Comparison of ENCODE assay signal across 16 cellular contexts in the genomic region with DNA sequence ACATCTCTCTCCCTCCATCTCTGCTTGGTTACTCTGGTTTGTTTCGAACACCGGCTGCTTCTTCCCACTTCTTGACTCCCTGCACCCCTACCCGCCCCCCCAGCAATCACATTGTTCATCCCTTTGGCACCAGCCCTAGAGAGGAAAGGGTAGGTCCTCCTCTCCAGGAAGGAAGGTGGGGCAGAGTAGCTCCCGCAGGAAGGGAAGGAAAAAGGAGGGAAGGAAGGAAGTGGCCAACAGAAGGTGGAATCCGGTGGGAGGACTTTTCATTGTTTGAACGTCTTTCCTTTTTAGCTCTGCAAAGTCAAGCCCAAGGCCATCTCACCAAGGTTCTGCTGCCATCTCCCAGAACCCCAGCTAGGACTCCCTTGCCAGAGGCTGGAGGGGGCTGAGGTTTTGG. TPM values are rescaled to one million over a fixed set of nuclear protein-coding genes. Genes with fewer than 3 reads are reported as not detected.
A peak's percentile ranks its signal among the peaks of the same experiment; 100 is the strongest.
DNase-seq lines count a peak whose midpoint lies in the region; ATAC-seq, FAIRE-seq and TF ChIP-seq lines count a peak whose summit lies in the region.
"Had no signal": no experiment of that assay in that cellular context is flagged by ENCODE, and none has a peak within 500 bp of the region (broad histone marks: within the 10 kb centered on the region; RNA-seq: fewer than 3 reads in every experiment).

No MANE protein-coding gene starts in this region.

- H3K4me1 ChIP-seq in A549 (peaks cover 89% of the 10 kb centered on the region), astrocyte (ENCODE audit: insufficient read depth, low read length) (peaks cover 29% of the 10 kb centered on the region)
- H3K4me1 ChIP-seq in naive thymus-derived CD4-positive, alpha-beta T cell (ENCODE audit: control insufficient read depth in 2 of 2, insufficient read depth in 2 of 2, low read length in 2 of 2), result peaks cover 16 to 20% of the 10 kb centered on the region in 2 donors

- POLR2A ChIA-PET in A549 (lab: Yijun Ruan, JAX), result interaction anchor here (1.4 kb wide), 1 partner anchor 18 kb away, joined by 8 read pairs; the partner anchor contains the start of gene IER5
- POLR2A ChIA-PET in naive thymus-derived CD4-positive, alpha-beta T cell (lab: Charles Lee), result interaction anchor here (1.1 to 12.8 kb wide), 7 partner anchors 10 to 73 kb away, joined by 3 to 264 read pairs (median 7); partner anchors contain the start of genes IER5 and MR1

- H3K4me3 Mint-ChIP-seq in Calu3 (ENCODE audit: low read depth, unreplicated experiment), result peak overlapping the region; percentile 75
- no peak overlapping the region for H3K4me3 Mint-ChIP-seq in astrocyte (ENCODE audit: unreplicated experiment)
- peak overlapping the region in 9 of 10 donors; percentile 82 to 96 (median 91) for H3K4me3 Mint-ChIP-seq in naive thymus-derived CD4-positive, alpha-beta T cell

- TF ChIP-seq EP300 in A549 (IDR thresholded peaks at IDR 0.05), result no peak

- FAIRE-seq in A549 (lab: Jason Lieb, UNC) (no peak), astrocyte (lab: Jason Lieb, UNC) (no peak)

- H3K27ac ChIP-seq in A549 (peak overlapping the region; percentile 85 to 98; a peak in 5 of 6 replicates), astrocyte (ENCODE audit: low read depth, low read length) (no peak overlapping the region)
- no peak overlapping the region for H3K27ac ChIP-seq in naive thymus-derived CD4-positive, alpha-beta T cell (ENCODE audit: low read depth, low read length)

- no peaks in the 10 kb centered on the region for H4K20me1 ChIP-seq in astrocyte (ENCODE audit: insufficient read depth, low read length)

- intact Hi-C loops in Calu3 (cut with micrococcal nuclease; ENCODE audit: unreplicated experiment), result no loop called here
- intact Hi-C loops in naive thymus-derived CD4-positive, alpha-beta T cell (cut with micrococcal nuclease), result loop anchor here (5.0 to 10.0 kb wide), 4 partner anchors 954 to 1498 kb away; partner anchors contain the start of genes CEP350 (in 1 of the 2), QSOX1 (in 1 of the 2), RGS16 (in 1 of the 2) and TOR1AIP1 (in 1 of the 2)

- H3K36me3 Mint-ChIP-seq in Calu3 (ENCODE audit: insufficient read depth, unreplicated experiment) (peaks cover 21% of the 10 kb centered on the region), astrocyte (ENCODE audit: low read depth, unreplicated experiment) (no peaks in the 10 kb centered on the region)
- no peaks in the 10 kb centered on the region for H3K36me3 Mint-ChIP-seq in naive thymus-derived CD4-positive, alpha-beta T cell

- H3K4me1 Mint-ChIP-seq in Calu3 (ENCODE audit: low read depth, unreplicated experiment) (peaks cover 48% of the 10 kb centered on the region), astrocyte (ENCODE audit: low read depth, unreplicated experiment) (peaks cover 35% of the 10 kb centered on the region)
- peaks cover 17 to 65% (median 50%) of the 10 kb centered on the region in 7 donors for H3K4me1 Mint-ChIP-seq in naive thymus-derived CD4-positive, alpha-beta T cell

- DNase-seq in A549 (ENCODE audit: low read depth in 1 of 2, low spot score in 1 of 2) (no peak), Calu3 (no peak), astrocyte (ENCODE audit: low read depth) (no peak), NCI-H526 (lab: John Stamatoyannopoulos, UW) (no peak), GM19238 (ENCODE audit: insufficient read length, low spot score) (no peak)
- DNase-seq in naive thymus-derived CD4-positive, alpha-beta T cell, result no peak
- no peak for DNase-seq in stimulated activated CD4-positive, alpha-beta T cell treated with anti-CD3 and anti-CD28 coated beads, Interleukin-2, amount 100 ng/mL, for 24 hours
- DNase-seq: activated CD4-positive, alpha-beta T cell treated with anti-CD3 and anti-CD28 coated beads, Interleukin-2, amount 50 U/mL, for 48 hours; activated naive CD4-positive, alpha-beta T cell; caudate nucleus; DMS79 treated with DMSO at 0.1 percent for 48 hours; NCI-H146; RPMI8226; T-helper 9 cell had no signal

- no peaks in the 10 kb centered on the region for H3K79me2 ChIP-seq in astrocyte (ENCODE audit: insufficient read depth, low read length)

- H3K4me2 ChIP-seq in A549 (peak overlapping the region; percentile 98; the same call in 2 of the 3 replicates), astrocyte (ENCODE audit: low read length) (no peak overlapping the region)

- H3K9me3 Mint-ChIP-seq in Calu3 (ENCODE audit: low read depth, unreplicated experiment) (no peaks in the 10 kb centered on the region), astrocyte (ENCODE audit: unreplicated experiment) (no peaks in the 10 kb centered on the region)
- peaks cover 0 to 3% (median 0%) of the 10 kb centered on the region in 11 donors for H3K9me3 Mint-ChIP-seq in naive thymus-derived CD4-positive, alpha-beta T cell

- TF ChIP-seq RAD21 in A549 (conservative IDR thresholded peaks at IDR 0.05 in 1 of 2, IDR thresholded peaks at IDR 0.05 in 1 of 2), result no peak

- TF ChIP-seq CTCF in A549 (IDR thresholded peaks at IDR 0.05) (no peak), Calu3 (IDR thresholded peaks at IDR 0.05; ENCODE audit: unreplicated experiment) (no peak), astrocyte (IDR thresholded peaks at IDR 0.05; ENCODE audit: insufficient read depth, low read depth, low read length) (no peak)

- H3K4me3 ChIP-seq in A549 (no peak overlapping the region), astrocyte (ENCODE audit: insufficient read depth, low read depth, low read length) (no peak overlapping the region)
- no peak overlapping the region for H3K4me3 ChIP-seq in naive thymus-derived CD4-positive, alpha-beta T cell (ENCODE audit: low read length)

- no peak overlapping the region for H2AFZ ChIP-seq in astrocyte (ENCODE audit: low read depth, low read length)

- H3K9ac ChIP-seq in astrocyte (ENCODE audit: low read length), result no peak overlapping the region

- ATAC-seq in A549, result no peak
- no peak for ATAC-seq in naive thymus-derived CD4-positive, alpha-beta T cell
- ATAC-seq in HG03196 (IDR thresholded peaks at IDR 0.05; ENCODE audit: unreplicated experiment), result no peak
- ATAC-seq: esophagus mucosa had no signal

- H3K9me3 ChIP-seq in A549, result no peaks in the 10 kb centered on the region
- no peaks in the 10 kb centered on the region for H3K9me3 ChIP-seq in astrocyte (ENCODE audit: insufficient read depth, low read depth, low read length)
- no peaks in the 10 kb centered on the region for H3K9me3 ChIP-seq in naive thymus-derived CD4-positive, alpha-beta T cell (ENCODE audit: control insufficient read depth in 2 of 3, low read length in 3 of 3)

- TF ChIP-seq POLR2A in A549 (IDR thresholded peaks at IDR 0.05; ENCODE audit: low read length), result no peak

- WGBS in A549 (ENCODE audit: missing lambda C conversion rate), result 82% methylated on average over 6 of the region's 6 CpGs

- peak overlapping the region; percentile 81 for H3K27ac Mint-ChIP-seq in Calu3 (ENCODE audit: unreplicated experiment)
- peak overlapping the region; percentile 4 for H3K27ac Mint-ChIP-seq in astrocyte (ENCODE audit: unreplicated experiment)
- H3K27ac Mint-ChIP-seq in naive thymus-derived CD4-positive, alpha-beta T cell, result peak overlapping the region; percentile 63 to 97 (median 89)

- CTCF ChIA-PET in A549 (lab: Yijun Ruan, JAX), result interaction anchor here (1.5 to 48.3 kb wide), 6 partner anchors 8 to 85 kb away, joined by 5 to 774 read pairs (median 24); no protein-coding TSS in a partner anchor
- CTCF ChIA-PET in Calu3 (lab: Charles Lee), result interaction anchor here (0.7 to 2.7 kb wide), 2 partner anchors 29 to 35 kb away, joined by 3 to 13 read pairs; no protein-coding TSS in a partner anchor
- CTCF ChIA-PET in naive thymus-derived CD4-positive, alpha-beta T cell (lab: Charles Lee), result interaction anchor here (1.1 to 3.2 kb wide), 3 partner anchors 16 to 36 kb away, joined by 3 to 11 read pairs (median 4); no protein-coding TSS in a partner anchor

- H3K36me3 ChIP-seq in astrocyte (ENCODE audit: insufficient read depth, low read length), result no peaks in the 10 kb centered on the region
- H3K36me3 ChIP-seq in naive thymus-derived CD4-positive, alpha-beta T cell (ENCODE audit: control insufficient read depth in 2 of 3, insufficient read depth in 3 of 3, low read length in 3 of 3), result no peaks in the 10 kb centered on the region

- BruUV-seq in Calu3 (replicated peaks; lab: Mats Ljungman, UMichigan), result no TSS peak

- H3K27me3 Mint-ChIP-seq in Calu3 (ENCODE audit: unreplicated experiment) (peaks cover 19% of the 10 kb centered on the region), astrocyte (ENCODE audit: low read depth, unreplicated experiment) (peaks cover 8% of the 10 kb centered on the region)
- peaks cover 0 to 54% (median 0%) of the 10 kb centered on the region in 5 donors for H3K27me3 Mint-ChIP-seq in naive thymus-derived CD4-positive, alpha-beta T cell

- H3K27me3 ChIP-seq in astrocyte (ENCODE audit: insufficient read depth, low read length), result no peaks in the 10 kb centered on the region
- H3K27me3 ChIP-seq in naive thymus-derived CD4-positive, alpha-beta T cell (ENCODE audit: control insufficient read depth in 2 of 2, insufficient read depth in 2 of 2, low read length in 2 of 2), result no peaks in the 10 kb centered on the region

TF ChIP-seq in A549, 52 proteins besides CTCF, POLR2A, EP300 and RAD21:
- no peak for TF ChIP-seq CEBPB (IDR thresholded peaks at IDR 0.05)

RNA-seq across cellular contexts. Expression of gene IER5, which starts 18.0 kb away (rescaled TPM):
- polyA plus RNA-seq in A549 (2011; rRNA removed) (21.2 and 26.8 TPM in 2 replicates), A549 (2017; fragmentation: RNase III; extraction: RNeasy Plus Mini Kit Qiagen cat#74134 plus additional on column Dnase treatment) (40.2 to 43.4 TPM (median 40.5 TPM) in 3 replicates)
- polyA plus RNA-seq in A549 (2012; cell fraction: cytosol; rRNA removed), result 26.3 and 34.1 TPM in 2 replicates
- polyA plus RNA-seq in A549 (2012; cell fraction: nucleus; rRNA removed), result 60.6 and 73.2 TPM in 2 replicates
- 20.8 and 29.5 TPM in 2 replicates for polyA minus RNA-seq in A549 (2011; rRNA and poly(A)+ RNA removed)
- total RNA-seq in Calu3 (2022) (11.4 and 12.2 TPM in 2 replicates), astrocyte (23.2 and 28.3 TPM in 2 replicates)
- 10 to 100 TPM; 12.7 to 86.9 (median 46.0) TPM for total RNA-seq in naive thymus-derived CD4-positive, alpha-beta T cell
- polyA plus RNA-seq in naive thymus-derived CD4-positive, alpha-beta T cell, result 1 to 10 TPM; 2.1 to 2.6 TPM

Comparison
In these comparisons a context has a peak if more than half of its experiments do, and no peak if none do; other contexts are left out.
1. H3K27ac ChIP-seq: peak in A549 (2 of 2); none in astrocyte (single experiment) and naive thymus-derived CD4-positive, alpha-beta T cell (single experiment).
2. H3K27ac Mint-ChIP-seq: peak in every context shown above with its lines; median percentile 89 in naive thymus-derived CD4-positive, alpha-beta T cell; 81 in Calu3; 4 in astrocyte.